Comparison of ENCODE assay signal across 1 cellular context in genomic region chr19:34431681-34432402, GRCh38.
TF ChIP-seq lines count a peak whose summit lies in the region.

No MANE protein-coding gene starts in this region.

TF ChIP-seq in endothelial cell of umbilical vein, 7 proteins besides CTCF, POLR2A, EP300 and RAD21 (continued from another document):
- TF ChIP-seq MAX (IDR thresholded peaks at IDR 0.05; ENCODE audit: insufficient read depth, insufficient read length) (no peak), FOS (IDR thresholded peaks at IDR 0.05; ENCODE audit: borderline replicate concordance, insufficient read depth, low read length) (no peak), EZH2 (IDR thresholded peaks at IDR 0.05; ENCODE audit: borderline replicate concordance, low read depth, low read length, severe bottlenecking) (no peak), GATA2 (IDR thresholded peaks at IDR 0.05; ENCODE audit: insufficient read depth, insufficient read length, low read depth, low read length) (no peak)
